ENCODE assay signal across 27 cellular contexts in genomic region chr9:96766199-96766598, GRCh38.
"Had no signal": no experiment of that assay in that cellular context is flagged by ENCODE, and none has a peak within 500 bp of the region (broad histone marks: within the 10 kb centered on the region; RNA-seq: fewer than 3 reads in every experiment).

No MANE protein-coding gene starts in this region.

- H3K27ac Mint-ChIP-seq: mesothelial cell of epicardium; naive thymus-derived CD4-positive, alpha-beta T cell; natural killer cell treated with Interleukin-12 subunit alpha and Interleukin-12 subunit beta and Interleukin-15 and Interleukin-18, amount 100 ng/mL, for 72 hours; progenitor cell of endocrine pancreas; stimulated activated memory B cell treated with anti-CD40 and anti-IgM and Interleukin-4, amounts not matched to agents 10 μg/mL and 1 μg/mL and 100 μg/mL, for 72 hours; type B pancreatic cell had no signal

- H3K27me3 Mint-ChIP-seq: naive thymus-derived CD4-positive, alpha-beta T cell; natural killer cell treated with Interleukin-12 subunit alpha and Interleukin-12 subunit beta and Interleukin-15 and Interleukin-18, amount 100 ng/mL, for 72 hours; progenitor cell of endocrine pancreas; stimulated activated memory B cell treated with anti-CD40 and anti-IgM and Interleukin-4, amounts not matched to agents 10 μg/mL and 1 μg/mL and 100 μg/mL, for 72 hours; type B pancreatic cell had no signal

- H3K27me3 ChIP-seq: heart right ventricle, ovary, sigmoid colon, stomach, suprapubic skin, tibial nerve, uterus had no signal

- DNase-seq: heart right ventricle; hippocampal formation; kidney glomerular epithelial cell; left cardiac atrium; mesendoderm; naive thymus-derived CD4-positive, alpha-beta T cell; ovary; retina; right cardiac atrium; sigmoid colon; small intestine; stimulated activated CD4-positive, alpha-beta T cell treated with anti-CD3 and anti-CD28 coated beads, Interleukin-1b, Interleukin-23, amount 100 ng/mL, for 48 hours; stimulated activated CD4-positive, alpha-beta T cell treated with anti-CD3 and anti-CD28 coated beads, Interleukin-2, amount 100 ng/mL, for 48 hours; stimulated activated CD4-positive, alpha-beta T cell treated with anti-CD3 and anti-CD28 coated beads, Interleukin-4, amount 100 ng/mL, for 4 hours; stimulated activated CD8-positive, alpha-beta memory T cell treated with anti-CD3 and anti-CD28 coated beads, Interleukin-4, amount 100 ng/mL, for 48 hours; stimulated activated naive CD8-positive, alpha-beta T cell treated with anti-CD3 and anti-CD28 coated beads, Interleukin-15, Interleukin-2, amounts not matched to agents 100 U/mL and 50 U/mL, for 24 hours; stomach; uterus had no signal

- H3K4me1 ChIP-seq: heart right ventricle, sigmoid colon, stomach, suprapubic skin, tibial nerve, uterus had no signal

- H3K4me1 Mint-ChIP-seq: mesothelial cell of epicardium; stimulated activated memory B cell treated with anti-CD40 and anti-IgM and Interleukin-4, amounts not matched to agents 10 μg/mL and 1 μg/mL and 100 μg/mL, for 72 hours had no signal

- ATAC-seq: heart right ventricle; left cardiac atrium; left lobe of liver; naive thymus-derived CD4-positive, alpha-beta T cell; natural killer cell treated with Interleukin-12 subunit alpha and Interleukin-12 subunit beta and Interleukin-15 and Interleukin-18, amount 100 ng/mL, for 72 hours; right cardiac atrium; stimulated activated memory B cell treated with anti-CD40 and anti-IgM and Interleukin-4, amounts not matched to agents 10 μg/mL and 1 μg/mL and 100 μg/mL, for 72 hours; stimulated activated naive CD8-positive, alpha-beta T cell treated with anti-CD3 and anti-CD28 coated beads, Interleukin-15, Interleukin-2, amounts not matched to agents 100 U/mL and 50 U/mL, for 24 hours had no signal

- H3K4me3 ChIP-seq: heart right ventricle, lung, ovary, sigmoid colon, stomach, suprapubic skin, tibial nerve, uterus had no signal

- H3K27ac ChIP-seq: heart right ventricle, ovary, sigmoid colon, stomach, suprapubic skin, tibial nerve, uterus had no signal

- H3K4me3 Mint-ChIP-seq: mesothelial cell of epicardium; naive thymus-derived CD4-positive, alpha-beta T cell; natural killer cell treated with Interleukin-12 subunit alpha and Interleukin-12 subunit beta and Interleukin-15 and Interleukin-18, amount 100 ng/mL, for 72 hours; stimulated activated memory B cell treated with anti-CD40 and anti-IgM and Interleukin-4, amounts not matched to agents 10 μg/mL and 1 μg/mL and 100 μg/mL, for 72 hours; type B pancreatic cell had no signal
